In the genomic region with DNA sequence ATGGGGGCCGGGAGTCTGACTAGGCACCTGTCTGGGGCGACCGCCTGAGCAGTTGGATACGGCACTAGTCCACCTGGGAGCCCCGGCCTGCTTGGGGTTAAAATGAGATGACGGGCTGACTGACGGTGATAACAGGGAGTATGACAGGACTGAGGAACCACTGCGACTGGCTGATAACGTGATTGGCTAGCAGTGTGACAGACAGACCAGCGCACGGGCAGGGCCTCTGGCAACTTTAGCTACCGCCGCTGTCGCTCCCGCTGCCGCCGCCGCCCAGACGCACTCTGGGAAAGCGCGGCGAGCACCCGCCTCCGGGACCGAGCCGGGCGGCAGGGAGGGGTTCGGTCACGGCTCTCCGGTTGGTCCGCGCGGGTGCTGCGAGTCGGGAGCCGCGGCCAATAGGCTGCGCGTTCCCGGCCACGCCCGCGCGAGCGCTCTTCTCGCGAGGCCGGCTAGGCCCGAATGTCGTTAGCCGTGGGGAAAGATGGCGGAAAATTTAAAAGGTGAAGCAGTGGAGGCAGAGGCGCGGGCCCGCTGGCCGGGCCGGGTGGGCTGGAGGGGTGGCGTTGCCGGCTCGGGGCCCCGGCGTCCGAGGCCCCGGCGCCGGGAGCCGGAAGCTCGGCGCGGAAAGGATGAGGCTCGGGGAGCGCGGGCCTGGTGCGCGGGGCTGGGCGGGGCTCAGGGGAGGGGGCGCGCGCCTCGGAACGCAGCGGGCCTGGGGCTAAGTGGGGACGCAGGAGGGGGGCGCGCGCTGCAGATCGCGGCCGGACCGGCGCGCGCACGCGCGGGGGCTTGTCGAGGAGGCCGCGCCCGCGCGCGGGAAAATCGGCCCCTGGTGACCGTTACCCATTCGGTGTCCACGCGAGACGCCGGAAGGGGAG, we compare ENCODE assay signal across 1 cellular context.
TF ChIP-seq lines count a peak whose summit lies in the region.

A gene with protein sequence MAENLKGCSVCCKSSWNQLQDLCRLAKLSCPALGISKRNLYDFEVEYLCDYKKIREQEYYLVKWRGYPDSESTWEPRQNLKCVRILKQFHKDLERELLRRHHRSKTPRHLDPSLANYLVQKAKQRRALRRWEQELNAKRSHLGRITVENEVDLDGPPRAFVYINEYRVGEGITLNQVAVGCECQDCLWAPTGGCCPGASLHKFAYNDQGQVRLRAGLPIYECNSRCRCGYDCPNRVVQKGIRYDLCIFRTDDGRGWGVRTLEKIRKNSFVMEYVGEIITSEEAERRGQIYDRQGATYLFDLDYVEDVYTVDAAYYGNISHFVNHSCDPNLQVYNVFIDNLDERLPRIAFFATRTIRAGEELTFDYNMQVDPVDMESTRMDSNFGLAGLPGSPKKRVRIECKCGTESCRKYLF (plus strand): TSS at position 434 of the 881 bp plus-strand sequence. CDS start 51 bp downstream, at position 485.

TF ChIP-seq in GM12878, 131 proteins besides CTCF, POLR2A, EP300 and RAD21 (continued from another document):
- TF ChIP-seq, protein P1, sequence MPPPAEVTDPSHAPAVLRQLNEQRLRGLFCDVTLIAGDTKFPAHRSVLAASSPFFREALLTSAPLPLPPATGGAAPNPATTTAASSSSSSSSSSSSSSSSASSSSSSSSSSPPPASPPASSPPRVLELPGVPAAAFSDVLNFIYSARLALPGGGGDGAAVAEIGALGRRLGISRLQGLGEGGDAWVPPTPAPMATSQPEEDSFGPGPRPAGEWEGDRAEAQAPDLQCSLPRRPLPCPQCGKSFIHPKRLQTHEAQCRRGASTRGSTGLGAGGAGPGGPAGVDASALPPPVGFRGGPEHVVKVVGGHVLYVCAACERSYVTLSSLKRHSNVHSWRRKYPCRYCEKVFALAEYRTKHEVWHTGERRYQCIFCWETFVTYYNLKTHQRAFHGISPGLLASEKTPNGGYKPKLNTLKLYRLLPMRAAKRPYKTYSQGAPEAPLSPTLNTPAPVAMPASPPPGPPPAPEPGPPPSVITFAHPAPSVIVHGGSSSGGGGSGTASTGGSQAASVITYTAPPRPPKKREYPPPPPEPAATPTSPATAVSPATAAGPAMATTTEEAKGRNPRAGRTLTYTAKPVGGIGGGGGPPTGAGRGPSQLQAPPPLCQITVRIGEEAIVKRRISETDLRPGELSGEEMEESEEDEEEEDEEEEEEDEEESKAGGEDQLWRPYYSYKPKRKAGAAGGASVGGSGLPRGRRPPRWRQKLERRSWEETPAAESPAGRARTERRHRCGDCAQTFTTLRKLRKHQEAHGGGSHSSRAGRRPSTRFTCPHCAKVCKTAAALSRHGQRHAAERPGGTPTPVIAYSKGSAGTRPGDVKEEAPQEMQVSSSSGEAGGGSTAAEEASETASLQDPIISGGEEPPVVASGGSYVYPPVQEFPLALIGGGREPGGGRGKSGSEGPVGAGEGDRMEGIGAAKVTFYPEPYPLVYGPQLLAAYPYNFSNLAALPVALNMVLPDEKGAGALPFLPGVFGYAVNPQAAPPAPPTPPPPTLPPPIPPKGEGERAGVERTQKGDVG (CRISPR knock-in tag; IDR thresholded peaks at IDR 0.05): no peak
- TF ChIP-seq, protein P2, sequence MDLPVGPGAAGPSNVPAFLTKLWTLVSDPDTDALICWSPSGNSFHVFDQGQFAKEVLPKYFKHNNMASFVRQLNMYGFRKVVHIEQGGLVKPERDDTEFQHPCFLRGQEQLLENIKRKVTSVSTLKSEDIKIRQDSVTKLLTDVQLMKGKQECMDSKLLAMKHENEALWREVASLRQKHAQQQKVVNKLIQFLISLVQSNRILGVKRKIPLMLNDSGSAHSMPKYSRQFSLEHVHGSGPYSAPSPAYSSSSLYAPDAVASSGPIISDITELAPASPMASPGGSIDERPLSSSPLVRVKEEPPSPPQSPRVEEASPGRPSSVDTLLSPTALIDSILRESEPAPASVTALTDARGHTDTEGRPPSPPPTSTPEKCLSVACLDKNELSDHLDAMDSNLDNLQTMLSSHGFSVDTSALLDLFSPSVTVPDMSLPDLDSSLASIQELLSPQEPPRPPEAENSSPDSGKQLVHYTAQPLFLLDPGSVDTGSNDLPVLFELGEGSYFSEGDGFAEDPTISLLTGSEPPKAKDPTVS (IDR thresholded peaks at IDR 0.05; ENCODE audit: low read depth, low read length): no peak
- TF ChIP-seq SPI1 (IDR thresholded peaks at IDR 0.05; ENCODE audit: borderline replicate concordance, insufficient read depth, low read depth, low read length): no peak
- no peak for TF ChIP-seq ZNF384 (IDR thresholded peaks at IDR 0.05; ENCODE audit: borderline replicate concordance, low read depth, low read length)
- TF ChIP-seq, protein P3, sequence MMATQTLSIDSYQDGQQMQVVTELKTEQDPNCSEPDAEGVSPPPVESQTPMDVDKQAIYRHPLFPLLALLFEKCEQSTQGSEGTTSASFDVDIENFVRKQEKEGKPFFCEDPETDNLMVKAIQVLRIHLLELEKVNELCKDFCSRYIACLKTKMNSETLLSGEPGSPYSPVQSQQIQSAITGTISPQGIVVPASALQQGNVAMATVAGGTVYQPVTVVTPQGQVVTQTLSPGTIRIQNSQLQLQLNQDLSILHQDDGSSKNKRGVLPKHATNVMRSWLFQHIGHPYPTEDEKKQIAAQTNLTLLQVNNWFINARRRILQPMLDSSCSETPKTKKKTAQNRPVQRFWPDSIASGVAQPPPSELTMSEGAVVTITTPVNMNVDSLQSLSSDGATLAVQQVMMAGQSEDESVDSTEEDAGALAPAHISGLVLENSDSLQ (IDR thresholded peaks at IDR 0.05): peak; percentile 95
- TF ChIP-seq RAD51 (IDR thresholded peaks at IDR 0.05): no peak
- no peak for TF ChIP-seq RBBP5 (conservative IDR thresholded peaks at IDR 0.05)
- TF ChIP-seq, protein P4, sequence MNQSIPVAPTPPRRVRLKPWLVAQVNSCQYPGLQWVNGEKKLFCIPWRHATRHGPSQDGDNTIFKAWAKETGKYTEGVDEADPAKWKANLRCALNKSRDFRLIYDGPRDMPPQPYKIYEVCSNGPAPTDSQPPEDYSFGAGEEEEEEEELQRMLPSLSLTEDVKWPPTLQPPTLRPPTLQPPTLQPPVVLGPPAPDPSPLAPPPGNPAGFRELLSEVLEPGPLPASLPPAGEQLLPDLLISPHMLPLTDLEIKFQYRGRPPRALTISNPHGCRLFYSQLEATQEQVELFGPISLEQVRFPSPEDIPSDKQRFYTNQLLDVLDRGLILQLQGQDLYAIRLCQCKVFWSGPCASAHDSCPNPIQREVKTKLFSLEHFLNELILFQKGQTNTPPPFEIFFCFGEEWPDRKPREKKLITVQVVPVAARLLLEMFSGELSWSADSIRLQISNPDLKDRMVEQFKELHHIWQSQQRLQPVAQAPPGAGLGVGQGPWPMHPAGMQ (IDR thresholded peaks at IDR 0.05; ENCODE audit: borderline replicate concordance): peak; percentile 41; the same call in 1 of the 2 replicates
- TF ChIP-seq EZH2 (IDR thresholded peaks at IDR 0.05; ENCODE audit: borderline replicate concordance, control insufficient read depth, low read depth, low read length): no peak
- TF ChIP-seq, protein P5, sequence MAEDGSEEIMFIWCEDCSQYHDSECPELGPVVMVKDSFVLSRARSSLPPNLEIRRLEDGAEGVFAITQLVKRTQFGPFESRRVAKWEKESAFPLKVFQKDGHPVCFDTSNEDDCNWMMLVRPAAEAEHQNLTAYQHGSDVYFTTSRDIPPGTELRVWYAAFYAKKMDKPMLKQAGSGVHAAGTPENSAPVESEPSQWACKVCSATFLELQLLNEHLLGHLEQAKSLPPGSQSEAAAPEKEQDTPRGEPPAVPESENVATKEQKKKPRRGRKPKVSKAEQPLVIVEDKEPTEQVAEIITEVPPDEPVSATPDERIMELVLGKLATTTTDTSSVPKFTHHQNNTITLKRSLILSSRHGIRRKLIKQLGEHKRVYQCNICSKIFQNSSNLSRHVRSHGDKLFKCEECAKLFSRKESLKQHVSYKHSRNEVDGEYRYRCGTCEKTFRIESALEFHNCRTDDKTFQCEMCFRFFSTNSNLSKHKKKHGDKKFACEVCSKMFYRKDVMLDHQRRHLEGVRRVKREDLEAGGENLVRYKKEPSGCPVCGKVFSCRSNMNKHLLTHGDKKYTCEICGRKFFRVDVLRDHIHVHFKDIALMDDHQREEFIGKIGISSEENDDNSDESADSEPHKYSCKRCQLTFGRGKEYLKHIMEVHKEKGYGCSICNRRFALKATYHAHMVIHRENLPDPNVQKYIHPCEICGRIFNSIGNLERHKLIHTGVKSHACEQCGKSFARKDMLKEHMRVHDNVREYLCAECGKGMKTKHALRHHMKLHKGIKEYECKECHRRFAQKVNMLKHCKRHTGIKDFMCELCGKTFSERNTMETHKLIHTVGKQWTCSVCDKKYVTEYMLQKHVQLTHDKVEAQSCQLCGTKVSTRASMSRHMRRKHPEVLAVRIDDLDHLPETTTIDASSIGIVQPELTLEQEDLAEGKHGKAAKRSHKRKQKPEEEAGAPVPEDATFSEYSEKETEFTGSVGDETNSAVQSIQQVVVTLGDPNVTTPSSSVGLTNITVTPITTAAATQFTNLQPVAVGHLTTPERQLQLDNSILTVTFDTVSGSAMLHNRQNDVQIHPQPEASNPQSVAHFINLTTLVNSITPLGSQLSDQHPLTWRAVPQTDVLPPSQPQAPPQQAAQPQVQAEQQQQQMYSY (CRISPR knock-in tag; IDR thresholded peaks at IDR 0.05): no peak
- TF ChIP-seq MEF2B (IDR thresholded peaks at IDR 0.05; ENCODE audit: partially characterized antibody, poor library complexity, severe bottlenecking): no peak
- no peak for TF ChIP-seq ZZZ3 (IDR thresholded peaks at IDR 0.05; ENCODE audit: control insufficient read depth, insufficient read length, low read depth)
- TF ChIP-seq NFXL1 (IDR thresholded peaks at IDR 0.05; ENCODE audit: borderline replicate concordance): no peak
- no peak for TF ChIP-seq SMAD5 (IDR thresholded peaks at IDR 0.05; ENCODE audit: low read depth)
- TF ChIP-seq, protein P6, sequence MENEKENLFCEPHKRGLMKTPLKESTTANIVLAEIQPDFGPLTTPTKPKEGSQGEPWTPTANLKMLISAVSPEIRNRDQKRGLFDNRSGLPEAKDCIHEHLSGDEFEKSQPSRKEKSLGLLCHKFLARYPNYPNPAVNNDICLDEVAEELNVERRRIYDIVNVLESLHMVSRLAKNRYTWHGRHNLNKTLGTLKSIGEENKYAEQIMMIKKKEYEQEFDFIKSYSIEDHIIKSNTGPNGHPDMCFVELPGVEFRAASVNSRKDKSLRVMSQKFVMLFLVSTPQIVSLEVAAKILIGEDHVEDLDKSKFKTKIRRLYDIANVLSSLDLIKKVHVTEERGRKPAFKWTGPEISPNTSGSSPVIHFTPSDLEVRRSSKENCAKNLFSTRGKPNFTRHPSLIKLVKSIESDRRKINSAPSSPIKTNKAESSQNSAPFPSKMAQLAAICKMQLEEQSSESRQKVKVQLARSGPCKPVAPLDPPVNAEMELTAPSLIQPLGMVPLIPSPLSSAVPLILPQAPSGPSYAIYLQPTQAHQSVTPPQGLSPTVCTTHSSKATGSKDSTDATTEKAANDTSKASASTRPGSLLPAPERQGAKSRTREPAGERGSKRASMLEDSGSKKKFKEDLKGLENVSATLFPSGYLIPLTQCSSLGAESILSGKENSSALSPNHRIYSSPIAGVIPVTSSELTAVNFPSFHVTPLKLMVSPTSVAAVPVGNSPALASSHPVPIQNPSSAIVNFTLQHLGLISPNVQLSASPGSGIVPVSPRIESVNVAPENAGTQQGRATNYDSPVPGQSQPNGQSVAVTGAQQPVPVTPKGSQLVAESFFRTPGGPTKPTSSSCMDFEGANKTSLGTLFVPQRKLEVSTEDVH (IDR thresholded peaks at IDR 0.05; ENCODE audit: low read depth, partially characterized antibody): no peak
- TF ChIP-seq YBX1 (IDR thresholded peaks at IDR 0.05): no peak
- no peak for TF ChIP-seq NRF1 (conservative IDR thresholded peaks at IDR 0.05; ENCODE audit: low read depth, low read length)
- TF ChIP-seq TBL1XR1 (IDR thresholded peaks at IDR 0.05; ENCODE audit: low read depth, low read length): no peak
- no peak for TF ChIP-seq ZSCAN29 (IDR thresholded peaks at IDR 0.05)
- TF ChIP-seq CHD2 (IDR thresholded peaks at IDR 0.05; ENCODE audit: borderline replicate concordance, low read depth, low read length): peak; percentile 98
- no peak for TF ChIP-seq RFX5 (IDR thresholded peaks at IDR 0.05; ENCODE audit: low read depth, low read length)
- TF ChIP-seq NFIC (IDR thresholded peaks at IDR 0.05; ENCODE audit: low read depth, low read length): no peak
- TF ChIP-seq, protein P7, sequence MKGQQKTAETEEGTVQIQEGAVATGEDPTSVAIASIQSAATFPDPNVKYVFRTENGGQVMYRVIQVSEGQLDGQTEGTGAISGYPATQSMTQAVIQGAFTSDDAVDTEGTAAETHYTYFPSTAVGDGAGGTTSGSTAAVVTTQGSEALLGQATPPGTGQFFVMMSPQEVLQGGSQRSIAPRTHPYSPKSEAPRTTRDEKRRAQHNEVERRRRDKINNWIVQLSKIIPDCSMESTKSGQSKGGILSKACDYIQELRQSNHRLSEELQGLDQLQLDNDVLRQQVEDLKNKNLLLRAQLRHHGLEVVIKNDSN (IDR thresholded peaks at IDR 0.05; ENCODE audit: borderline replicate concordance, extremely low read length, insufficient read depth, low read depth, low read length): no peak
- no peak for TF ChIP-seq SUZ12 (IDR thresholded peaks at IDR 0.05; ENCODE audit: unreplicated experiment)
- TF ChIP-seq YY1 (IDR thresholded peaks at IDR 0.05; ENCODE audit: low read depth, low read length): peak; percentile 92
- peak; percentile 74; the same call in 1 of the 2 replicates for TF ChIP-seq TAF1 (IDR thresholded peaks at IDR 0.05; ENCODE audit: borderline replicate concordance, low read depth, low read length)
- no peak for TF ChIP-seq CEBPB (IDR thresholded peaks at IDR 0.05; ENCODE audit: borderline replicate concordance in 1 of 2, low read depth in 2 of 2, low read length in 2 of 2)
- TF ChIP-seq CBX3 (IDR thresholded peaks at IDR 0.05; ENCODE audit: borderline replicate concordance, low read depth): no peak
- TF ChIP-seq, protein P8, sequence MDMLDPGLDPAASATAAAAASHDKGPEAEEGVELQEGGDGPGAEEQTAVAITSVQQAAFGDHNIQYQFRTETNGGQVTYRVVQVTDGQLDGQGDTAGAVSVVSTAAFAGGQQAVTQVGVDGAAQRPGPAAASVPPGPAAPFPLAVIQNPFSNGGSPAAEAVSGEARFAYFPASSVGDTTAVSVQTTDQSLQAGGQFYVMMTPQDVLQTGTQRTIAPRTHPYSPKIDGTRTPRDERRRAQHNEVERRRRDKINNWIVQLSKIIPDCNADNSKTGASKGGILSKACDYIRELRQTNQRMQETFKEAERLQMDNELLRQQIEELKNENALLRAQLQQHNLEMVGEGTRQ (IDR thresholded peaks at IDR 0.05; ENCODE audit: borderline replicate concordance, low read depth, low read length): no peak; the same call in 1 of the 2 replicates
- TF ChIP-seq, protein P9, sequence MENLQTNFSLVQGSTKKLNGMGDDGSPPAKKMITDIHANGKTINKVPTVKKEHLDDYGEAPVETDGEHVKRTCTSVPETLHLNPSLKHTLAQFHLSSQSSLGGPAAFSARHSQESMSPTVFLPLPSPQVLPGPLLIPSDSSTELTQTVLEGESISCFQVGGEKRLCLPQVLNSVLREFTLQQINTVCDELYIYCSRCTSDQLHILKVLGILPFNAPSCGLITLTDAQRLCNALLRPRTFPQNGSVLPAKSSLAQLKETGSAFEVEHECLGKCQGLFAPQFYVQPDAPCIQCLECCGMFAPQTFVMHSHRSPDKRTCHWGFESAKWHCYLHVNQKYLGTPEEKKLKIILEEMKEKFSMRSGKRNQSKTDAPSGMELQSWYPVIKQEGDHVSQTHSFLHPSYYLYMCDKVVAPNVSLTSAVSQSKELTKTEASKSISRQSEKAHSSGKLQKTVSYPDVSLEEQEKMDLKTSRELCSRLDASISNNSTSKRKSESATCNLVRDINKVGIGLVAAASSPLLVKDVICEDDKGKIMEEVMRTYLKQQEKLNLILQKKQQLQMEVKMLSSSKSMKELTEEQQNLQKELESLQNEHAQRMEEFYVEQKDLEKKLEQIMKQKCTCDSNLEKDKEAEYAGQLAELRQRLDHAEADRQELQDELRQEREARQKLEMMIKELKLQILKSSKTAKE (IDR thresholded peaks at IDR 0.05; ENCODE audit: low read depth, poor library complexity, severe bottlenecking): no peak
